In the genomic region with DNA sequence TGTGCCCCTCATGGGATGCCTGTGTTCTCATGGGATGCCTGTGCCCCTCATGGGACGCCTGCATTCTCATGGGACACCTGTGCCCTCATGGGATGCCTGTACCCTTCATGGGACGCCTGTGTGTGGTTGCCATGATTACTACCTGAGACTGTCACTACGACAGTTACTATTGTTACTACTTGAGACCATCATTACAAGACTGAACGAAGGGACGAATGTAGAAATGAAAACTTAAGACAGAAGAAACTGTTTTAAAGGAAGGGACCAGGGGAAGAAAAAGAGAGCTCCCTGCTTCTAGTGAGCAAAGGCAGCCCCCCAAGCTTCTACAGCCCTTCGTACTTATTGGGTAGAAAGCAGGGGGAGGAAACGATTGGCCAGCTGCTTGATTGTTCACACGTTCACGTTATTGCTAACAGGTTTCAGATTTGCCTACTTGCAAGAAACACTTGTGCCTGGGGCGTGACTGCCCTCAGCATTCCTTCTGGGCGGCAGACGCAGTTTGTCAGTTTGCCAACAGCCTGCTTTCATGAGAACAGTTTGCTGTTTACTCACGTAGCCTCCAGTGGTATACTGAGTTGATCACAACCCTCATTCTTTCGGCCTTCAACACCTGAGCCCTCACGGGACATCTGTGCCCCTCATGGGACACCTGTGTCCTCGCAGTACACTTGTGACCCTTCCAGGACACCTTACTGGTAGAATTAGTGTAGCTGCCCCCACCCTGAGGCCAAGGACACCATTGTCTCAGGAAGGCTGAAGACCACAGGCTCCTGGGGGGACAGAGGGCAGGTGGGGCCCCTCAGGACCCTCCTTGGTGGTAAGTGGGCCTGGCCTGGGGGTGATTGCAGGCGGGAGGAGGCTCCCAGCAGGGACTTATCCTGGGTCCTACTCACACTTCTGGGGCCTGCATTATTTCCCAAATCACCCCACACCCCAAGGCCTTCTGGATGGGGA, we compare ENCODE assay signal across 8 cellular contexts. TPM values are rescaled to one million over a fixed set of nuclear protein-coding genes. Genes with fewer than 3 reads are reported as not detected.
A peak's percentile ranks its signal among the peaks of the same experiment; 100 is the strongest.
DNase-seq lines count a peak whose midpoint lies in the region; ATAC-seq and TF ChIP-seq lines count a peak whose summit lies in the region.

No MANE protein-coding gene starts in this region.

- TF ChIP-seq EP300 in upper lobe of left lung (IDR thresholded peaks at IDR 0.05), result peak in 2 of 4 donors; percentile 3 to 77

- H3K79me2 ChIP-seq in fibroblast of lung (ENCODE audit: control insufficient read depth, insufficient read depth, low read length), result no peaks in the 10 kb centered on the region

- no peak overlapping the region for H3K4me2 ChIP-seq in fibroblast of lung (ENCODE audit: extremely low read depth, insufficient read depth, low read length)

- TF ChIP-seq POLR2A in upper lobe of left lung (IDR thresholded peaks at IDR 0.05), result peak in 2 of 4 donors; percentile 17 to 65

- 47 to 54% methylated on average over 13 to 17 of the region's 17 CpGs for WGBS in upper lobe of left lung, 2 donors

- H3K4me3 ChIP-seq in fibroblast of lung (replicated peaks in 1 of 4; ENCODE audit: control extremely low read depth in 1 of 4, insufficient read depth in 1 of 4, low read depth in 3 of 4, low read length in 4 of 4), result no peak overlapping the region
- H3K4me3 ChIP-seq in upper lobe of left lung, result peak overlapping the region in 1 of 4 donors; percentile 15

- no peaks in the 10 kb centered on the region for H3K36me3 ChIP-seq in fibroblast of lung (ENCODE audit: control insufficient read depth, insufficient read depth, low read length)
- H3K36me3 ChIP-seq in upper lobe of left lung, result no peaks in the 10 kb centered on the region

- H3K27me3 ChIP-seq in fibroblast of lung (ENCODE audit: control insufficient read depth, insufficient read depth, low read length) (no peaks in the 10 kb centered on the region), upper lobe of left lung (no peaks in the 10 kb centered on the region)

- DNase-seq in activated T-cell treated with anti-CD3 and anti-CD28 coated beads, Interleukin-2, amount 50 U/mL, for 1 hour, result peak; percentile 57
- DNase-seq in activated T-cell treated with anti-CD3 and anti-CD28 coated beads for 4 hours (no peak), T follicular helper cell (ENCODE audit: low read depth) (peak; percentile 29), fibroblast of lung (ENCODE audit: low read depth in 2 of 2) (peak; percentile 39 to 69), upper lobe of left lung (peak; percentile 32 to 95), T-helper 9 cell (no peak), NCI-H748 treated with DMSO at 0.1 percent for 48 hours (lab: John Stamatoyannopoulos, UW) (no peak)

- TF ChIP-seq CTCF in fibroblast of lung (conservative IDR thresholded peaks at IDR 0.05 in 1 of 2, IDR thresholded peaks at IDR 0.05 in 1 of 2; ENCODE audit: low read depth in 1 of 2, low read length in 2 of 2) (no peak), upper lobe of left lung (IDR thresholded peaks at IDR 0.05) (no peak)

- ATAC-seq in upper lobe of left lung (ENCODE audit: low FRiP score in 2 of 2) (peak; percentile 9 to 89), GM19463 (IDR thresholded peaks at IDR 0.05; ENCODE audit: unreplicated experiment) (no peak)

- no peak overlapping the region for H3K9ac ChIP-seq in fibroblast of lung (ENCODE audit: insufficient read depth, low read length)

- H3K4me1 ChIP-seq in fibroblast of lung (ENCODE audit: control insufficient read depth, extremely low read depth, insufficient read depth, low read length) (peaks cover 11% of the 10 kb centered on the region), upper lobe of left lung (peaks cover 24 to 29% (median 26%) of the 10 kb centered on the region in 4 donors)

- no peaks in the 10 kb centered on the region for H4K20me1 ChIP-seq in fibroblast of lung (ENCODE audit: control insufficient read depth, extremely low read depth, insufficient read depth, low read length)

- H3K9me3 ChIP-seq in fibroblast of lung (ENCODE audit: control insufficient read depth, insufficient read depth, low read depth, low read length), result no peaks in the 10 kb centered on the region
- no peaks in the 10 kb centered on the region for H3K9me3 ChIP-seq in upper lobe of left lung

- no peak overlapping the region for H2AFZ ChIP-seq in fibroblast of lung (ENCODE audit: low read length)

- H3K27ac ChIP-seq in fibroblast of lung (ENCODE audit: insufficient read depth, low read length) (peak overlapping the region; percentile 54), upper lobe of left lung (peak overlapping the region; percentile 89 to 97 (median 92))

RNA-seq across cellular contexts. Expression of gene S1PR4, which starts 2.5 kb away (rescaled TPM):
- total RNA-seq in fibroblast of lung, result not detected in 2 replicates
- polyA plus RNA-seq in fibroblast of lung, result not detected in 2 replicates
- not detected in 2 replicates for polyA plus RNA-seq in fibroblast of lung (2012)
- polyA minus RNA-seq in fibroblast of lung (ENCODE audit: low replicate concordance), result not detected in 2 replicates
- total RNA-seq in upper lobe of left lung, result 10 to 100 TPM; 19.1 to 41.6 (median 33.7) TPM

RNA-seq across cellular contexts. Expression of gene NCLN, which starts 9.7 kb away (rescaled TPM):
- total RNA-seq in fibroblast of lung (24.4 and 35.8 TPM in 2 replicates), upper lobe of left lung (10 to 100 TPM; 35.6 to 87.0 (median 72.5) TPM)
- 33.0 and 52.5 TPM in 2 replicates for polyA plus RNA-seq in fibroblast of lung
- 58.8 and 103 TPM in 2 replicates for polyA plus RNA-seq in fibroblast of lung (2012)
- polyA minus RNA-seq in fibroblast of lung (ENCODE audit: low replicate concordance), result 108 and 141 TPM in 2 replicates

RNA-seq across cellular contexts. Expression of gene GNA15, which starts 40.2 kb away (rescaled TPM):
- total RNA-seq in fibroblast of lung, result not detected in 2 replicates
- not detected in 2 replicates for polyA plus RNA-seq in fibroblast of lung
- not detected in 2 replicates for polyA plus RNA-seq in fibroblast of lung (2012)
- not detected in 2 replicates for polyA minus RNA-seq in fibroblast of lung (ENCODE audit: low replicate concordance)
- 10 to 100 TPM; 19.0 to 31.4 (median 28.4) TPM for total RNA-seq in upper lobe of left lung

RNA-seq across cellular contexts. Expression of gene CELF5, which starts 48.4 kb away (rescaled TPM):
- total RNA-seq in fibroblast of lung (under 0.01 TPM in 1 of 2 replicates, not detected in the other), upper lobe of left lung (under 1 TPM in 2 of 6 donors, not detected in 4; 0.49 to 0.76 TPM)
- not detected in 2 replicates for polyA plus RNA-seq in fibroblast of lung
- not detected in 2 replicates for polyA plus RNA-seq in fibroblast of lung (2012)
- polyA minus RNA-seq in fibroblast of lung (ENCODE audit: low replicate concordance), result not detected in 2 replicates

Comparison
In these comparisons a context has a peak if more than half of its experiments do, and no peak if none do; other contexts are left out.
1. DNase-seq: peak in activated T-cell treated with anti-CD3 and anti-CD28 coated beads, Interleukin-2, amount 50 U/mL, for 1 hour (single experiment), T follicular helper cell (single experiment), fibroblast of lung (2 of 2) and upper lobe of left lung (2 of 2); none in activated T-cell treated with anti-CD3 and anti-CD28 coated beads for 4 hours (single experiment), T-helper 9 cell (single experiment) and NCI-H748 treated with DMSO at 0.1 percent for 48 hours (single experiment).
2. RNA of gene S1PR4, which starts 2.5 kb away (total RNA-seq): 19.1 to 41.6 TPM in upper lobe of left lung; not detected in fibroblast of lung; every median in the first group is over 10 times any median in the second.
3. RNA of gene GNA15, which starts 40.2 kb away (total RNA-seq): 19.0 to 31.4 TPM in upper lobe of left lung; not detected in fibroblast of lung; every median in the first group is over 10 times any median in the second.